22 cellular contexts compared by ENCODE assay signal in the genomic region with DNA sequence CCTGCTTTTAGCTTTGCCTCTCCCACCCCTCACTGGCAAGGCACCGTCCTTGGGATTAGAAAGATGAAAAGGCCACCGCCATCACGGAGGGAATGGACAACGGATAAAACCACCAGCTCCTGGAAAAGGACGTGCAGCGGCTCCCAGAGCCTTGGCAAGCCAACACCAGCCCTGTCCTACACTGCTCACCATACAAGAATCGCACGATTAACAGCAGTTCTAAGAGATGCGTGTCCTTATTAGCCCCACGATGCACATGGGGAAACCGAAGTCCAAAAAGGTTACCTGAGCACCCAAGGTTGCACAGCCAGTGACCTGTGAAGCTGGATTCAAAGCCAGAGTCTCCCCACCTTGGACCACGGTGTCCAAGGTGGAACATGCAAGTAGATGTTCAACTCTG. TPM values are rescaled to one million over a fixed set of nuclear protein-coding genes. Genes with fewer than 3 reads are reported as not detected.
DNase-seq lines count a peak whose midpoint lies in the region; ATAC-seq, FAIRE-seq and TF ChIP-seq lines count a peak whose summit lies in the region.
"Had no signal": no experiment of that assay in that cellular context is flagged by ENCODE, and none has a peak within 500 bp of the region (broad histone marks: within the 10 kb centered on the region; RNA-seq: fewer than 3 reads in every experiment).

No MANE protein-coding gene starts in this region.

- H3K4me2 ChIP-seq in BLaER1 (peak overlapping the region; percentile 85; the same call in 1 of the 2 replicates), K562 (ENCODE audit: insufficient read depth, low read length) (no peak overlapping the region), neuronal stem cell (ENCODE audit: insufficient read depth, low read length, poor library complexity, severe bottlenecking) (no peak overlapping the region)

- H3K14ac ChIP-seq in neuronal stem cell (ENCODE audit: low read length): no peak overlapping the region

- H4K8ac ChIP-seq in neuronal stem cell (ENCODE audit: low read depth, low read length): no peak overlapping the region

- no peak overlapping the region for H2BK15ac ChIP-seq in neuronal stem cell (ENCODE audit: low read length)

- no peak for FAIRE-seq in K562 (lab: Jason Lieb, UNC)
- FAIRE-seq: A204.1, D721Med, G401.6, GM12891, GM19239 had no signal

- POLR2A ChIA-PET in K562 (lab: Yijun Ruan, JAX): interaction anchor here (0.6 to 5.3 kb wide), 14 partner anchors 9 to 87 kb away, joined by 3 to 53 read pairs (median 4); partner anchors contain the start of gene SDF2L1

- H3K23ac ChIP-seq in neuronal stem cell (ENCODE audit: low read depth, low read length, poor library complexity): peak overlapping the region; percentile 89

- H3K4me1 ChIP-seq in BLaER1: peaks cover 86% of the 10 kb centered on the region
- H3K4me1 ChIP-seq in K562 (replicated peaks in 1 of 2; ENCODE audit: control insufficient read depth in 2 of 2, insufficient read depth in 2 of 2, low read length in 2 of 2): peaks cover 0 to 13% of the 10 kb centered on the region in 2 experiments; a peak in 2 of 5 replicates
- H3K4me1 ChIP-seq in neuronal stem cell (ENCODE audit: control insufficient read depth in 2 of 2, insufficient read depth in 1 of 2, low read depth in 1 of 2, low read length in 2 of 2): peaks cover 6 to 7% of the 10 kb centered on the region in 2 donors
- H3K4me1 ChIP-seq: BE2C, Caco-2 had no signal

- peak in 2 of 4 experiments; percentile 31 to 55 for DNase-seq in K562 (ENCODE audit: extremely low read depth in 1 of 4, low spot score in 3 of 4)
- no peak for DNase-seq in neuronal stem cell (ENCODE audit: low spot score)
- DNase-seq in NCI-H345 (lab: John Stamatoyannopoulos, UW): no peak
- no peak for DNase-seq in NCI-H1105 (lab: John Stamatoyannopoulos, UW)
- DNase-seq in effector CD8-positive, alpha-beta T cell (lab: John Stamatoyannopoulos, UW): no peak
- DNase-seq: 8988T; ACHN; BE2C; Caco-2; Calu3; CD4-positive, alpha-beta T cell; CD8-positive, alpha-beta T cell; DMS79 treated with DMSO at 0.1 percent for 48 hours; GF-D8 had no signal

- H2BK5ac ChIP-seq in neuronal stem cell (ENCODE audit: low read length): no peak overlapping the region

- H3K9me3 ChIP-seq in BLaER1 (no peaks in the 10 kb centered on the region), K562 (replicated peaks; ENCODE audit: control insufficient read depth, insufficient read depth, low read depth, low read length) (no peaks in the 10 kb centered on the region), neuronal stem cell (replicated peaks in 1 of 2; ENCODE audit: control insufficient read depth in 2 of 2, insufficient read depth in 1 of 2, low read depth in 1 of 2, low read length in 2 of 2) (no peaks in the 10 kb centered on the region)
- H3K9me3 ChIP-seq: BE2C; BLaER1 treated with 17β-estradiol and CSF1 and Interleukin-3, amounts not matched to agents 10 nM and 100 nM; Caco-2 had no signal

- WGBS in K562 (ENCODE audit: insufficient coverage, low coverage, missing lambda C conversion rate): 2% methylated on average over 12 of the region's 12 CpGs
- no CpG with 5 or more reads among the region's 12 CpGs for WGBS in neuronal stem cell (ENCODE audit: extremely low coverage in 2 of 2, insufficient read length in 2 of 2, insufficient replicate concordance in 1 of 2), 2 donors

- H2AFZ ChIP-seq in K562 (ENCODE audit: low read depth, low read length) (no peak overlapping the region), neuronal stem cell (ENCODE audit: low read length) (no peak overlapping the region)

- no peak for TF ChIP-seq RAD21 in K562 (CRISPR knock-in tag; conservative IDR thresholded peaks at IDR 0.05 in 1 of 2, IDR thresholded peaks at IDR 0.05 in 1 of 2)

- CTCF ChIA-PET in K562 (lab: Yijun Ruan, JAX; ENCODE audit: low intra/inter-chr PET ratio): no interaction called here

- H3K27me3 ChIP-seq in BLaER1 (no peaks in the 10 kb centered on the region), K562 (ENCODE audit: control insufficient read depth in 2 of 2, insufficient read depth in 2 of 2, low read length in 2 of 2) (peaks cover 48 to 87% of the 10 kb centered on the region in 2 experiments), neuronal stem cell (ENCODE audit: control insufficient read depth in 3 of 3, insufficient read depth in 3 of 3, low read depth in 1 of 3, low read length in 3 of 3) (no peaks in the 10 kb centered on the region)
- H3K27me3 ChIP-seq: BE2C; BLaER1 treated with 17β-estradiol and CSF1 and Interleukin-3, amounts not matched to agents 10 nM and 100 nM had no signal

- H4K20me1 ChIP-seq in BLaER1 (peaks cover 82% of the 10 kb centered on the region), K562 (replicated peaks; ENCODE audit: control insufficient read depth, insufficient read depth, low read length) (peaks cover 38% of the 10 kb centered on the region)

- H3K9ac ChIP-seq in BLaER1 (peak overlapping the region; percentile 19; the same call in 1 of the 2 replicates), K562 (ENCODE audit: insufficient read depth in 1 of 2, low read depth in 2 of 2, low read length in 2 of 2) (peak overlapping the region in 1 of 2 experiments; percentile 56; a peak in 2 of 4 replicates), neuronal stem cell (ENCODE audit: low read depth, low read length, poor library complexity) (no peak overlapping the region)

- H2BK12ac ChIP-seq in neuronal stem cell (ENCODE audit: low read length): no peak overlapping the region

- H3K9me1 ChIP-seq in K562 (ENCODE audit: control insufficient read depth, insufficient read depth, low read length): no peaks in the 10 kb centered on the region

- peaks cover 69% of the 10 kb centered on the region for H3K36me3 ChIP-seq in BLaER1
- H3K36me3 ChIP-seq in K562 (ENCODE audit: control insufficient read depth, insufficient read depth, low read length): no peaks in the 10 kb centered on the region
- H3K36me3 ChIP-seq in neuronal stem cell (replicated peaks in 1 of 2; ENCODE audit: control insufficient read depth in 2 of 2, insufficient read depth in 2 of 2, low read length in 2 of 2): peaks cover 1 to 52% of the 10 kb centered on the region in 2 donors
- H3K36me3 ChIP-seq: BE2C had no signal

- TF ChIP-seq POLR2A in K562 (conservative IDR thresholded peaks at IDR 0.05): no peak

- intact Hi-C loops in K562 (cut with micrococcal nuclease): loop anchor here (2.0 kb wide), 1 partner anchor 21 kb away; no protein-coding TSS in a partner anchor

- TF ChIP-seq EP300 in K562 (IDR thresholded peaks at IDR 0.05; ENCODE audit: low read length): no peak

- no TSS peak for BruUV-seq in K562 (replicated peaks; lab: Mats Ljungman, UMichigan)

- H3K79me1 ChIP-seq in neuronal stem cell (ENCODE audit: low read depth, low read length): peaks cover 13% of the 10 kb centered on the region

- H3K4me3 ChIP-seq in BLaER1: no peak overlapping the region
- H3K4me3 ChIP-seq in K562: no peak overlapping the region
- H3K4me3 ChIP-seq in neuronal stem cell (ENCODE audit: low read length in 2 of 2): no peak overlapping the region
- H3K4me3 ChIP-seq: BLaER1 treated with 17β-estradiol and CSF1 and Interleukin-3, amounts not matched to agents 10 nM and 100 nM had no signal

- ATAC-seq in K562: peak; percentile 1; the same call in 1 of the 3 replicates
- ATAC-seq: CD8-positive, alpha-beta T cell had no signal

- no peaks in the 10 kb centered on the region for H3K79me2 ChIP-seq in K562 (ENCODE audit: control insufficient read depth, insufficient read depth, low read length)

- no peak for TF ChIP-seq CTCF in K562 (IDR thresholded peaks at IDR 0.05 in 2 of 3, conservative IDR thresholded peaks at IDR 0.05 in 1 of 3; ENCODE audit: insufficient read depth in 2 of 3, low read depth in 1 of 3, low read length in 3 of 3)

- H2AK5ac ChIP-seq in neuronal stem cell (ENCODE audit: low read depth, low read length): no peak overlapping the region

- no peak overlapping the region for H3K4ac ChIP-seq in neuronal stem cell (ENCODE audit: low read length)

- in situ Hi-C loops in K562 (cut with MboI): no loop called here

- H4K91ac ChIP-seq in neuronal stem cell (ENCODE audit: low read depth, low read length, poor library complexity): no peak overlapping the region

- no peak overlapping the region for H2BK120ac ChIP-seq in neuronal stem cell (ENCODE audit: low read depth, low read length)

- H3K18ac ChIP-seq in neuronal stem cell (ENCODE audit: low read length): no peak overlapping the region

- H3K27ac ChIP-seq in BLaER1: peak overlapping the region; percentile 48
- no peak overlapping the region for H3K27ac ChIP-seq in K562 (ENCODE audit: extremely low read depth, low read depth, low read length)
- no peak overlapping the region for H3K27ac ChIP-seq in neuronal stem cell (replicated peaks; ENCODE audit: low read length)
- H3K27ac ChIP-seq: C4-2B had no signal

TF ChIP-seq in K562, 482 proteins besides CTCF, POLR2A, EP300 and RAD21 (continues in another document):
- TF ChIP-seq EZH2 (IDR thresholded peaks at IDR 0.05; ENCODE audit: borderline replicate concordance, low read depth, low read length) (peak; percentile 92; the same call in 1 of the 2 replicates), SNRNP70 (optimal IDR thresholded peaks at IDR 0.05; ENCODE audit: low read depth, low read length) (no peak), SP2 (IDR thresholded peaks at IDR 0.05; ENCODE audit: extremely low read depth, low read depth, low read length, poor library complexity, severe bottlenecking) (no peak)

RNA-seq across cellular contexts. Expression of gene YPEL1, which starts 7.3 kb away (rescaled TPM):
- 4.4 and 6.2 TPM in 2 replicates for total RNA-seq in K562 (2011; cell fraction: chromatin; rRNA removed; ENCODE audit: low replicate concordance)
- 3.0 TPM in 2 replicates for total RNA-seq in K562 (2011; cell fraction: nucleolus; rRNA removed)
- 4.6 and 4.7 TPM in 2 replicates for total RNA-seq in K562 (2011; cell fraction: nucleoplasm; rRNA removed)
- total RNA-seq in K562 (2014; rRNA removed) (0.18 and 0.49 TPM in 2 replicates), K562 (2014; rRNA removed; fragmentation: Illumina TruSeq; extraction: Trizol) (0.41 and 0.47 TPM in 2 replicates), K562 (2015; rRNA removed; fragmentation: Illumina TruSeq; extraction: Trizol) (0.15 and 0.25 TPM in 2 replicates), K562 (2021) (0.53 and 0.54 TPM in 2 replicates)
- polyA plus RNA-seq in K562 (2011; rRNA removed) (2.2 and 2.4 TPM in 2 replicates), K562 (2014; fragmentation: Illumina TruSeq; extraction: Trizol) (0.46 TPM in 2 replicates), K562 (2014; fragmentation: Nextera tagmentation; extraction: Ambion mirVana) (under 1 TPM; 0.07 to 0.10 TPM), K562 (2014; rRNA removed) (0.36 and 1.7 TPM in 2 replicates)
- 0.63 and 1.4 TPM in 2 replicates for polyA plus RNA-seq in K562 (2011; cell fraction: cytosol; rRNA removed)
- polyA plus RNA-seq in K562 (2011; cell fraction: nucleus; rRNA removed): 1.9 and 2.6 TPM in 2 replicates
- 0.59 and 4.0 TPM in 2 replicates for polyA plus RNA-seq in K562 (2012)
- polyA minus RNA-seq in K562 (2011; rRNA and poly(A)+ RNA removed): 1.4 and 3.0 TPM in 2 replicates
- 0.46 and 0.67 TPM in 2 replicates for polyA minus RNA-seq in K562 (2011; cell fraction: cytosol; rRNA and poly(A)+ RNA removed)
- polyA minus RNA-seq in K562 (2011; cell fraction: nucleus; rRNA and poly(A)+ RNA removed): 0.67 and 1.00 TPM in 2 replicates
- polyA plus RNA-seq in neuronal stem cell (2013, experiment 1 of 2): 27.0 TPM
- 27.1 TPM for polyA plus RNA-seq in neuronal stem cell (2013, experiment 2 of 2)
